In the genomic region with DNA sequence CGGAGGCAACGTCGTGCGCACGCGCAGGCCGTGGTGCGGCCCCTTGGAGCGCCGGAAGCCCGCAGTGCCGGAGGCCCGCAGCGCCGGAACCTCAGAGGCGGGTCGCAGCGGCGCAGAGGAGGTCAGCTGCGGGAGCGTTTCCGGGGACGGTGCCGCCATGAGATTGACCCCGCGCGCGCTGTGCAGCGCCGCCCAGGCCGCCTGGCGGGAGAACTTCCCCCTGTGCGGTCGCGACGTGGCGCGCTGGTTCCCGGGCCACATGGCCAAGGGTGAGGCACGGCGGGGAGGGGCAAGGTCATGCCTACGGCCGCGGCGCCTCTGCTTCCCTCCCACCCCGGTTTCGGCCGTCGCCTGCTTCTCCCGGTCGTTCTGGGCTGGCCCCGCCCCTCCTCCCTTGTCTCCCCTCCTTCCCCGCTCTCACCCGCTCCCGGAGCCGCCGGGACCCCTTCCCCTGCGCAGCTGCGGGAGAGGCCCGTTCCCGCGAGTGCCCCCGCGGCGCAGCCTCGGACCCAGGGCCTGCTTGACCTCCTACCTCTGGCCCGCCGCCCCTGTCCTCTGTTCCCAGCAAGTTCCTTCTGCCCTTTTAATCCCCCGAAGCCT, we compare ENCODE assay signal across 1 cellular context.
A peak's percentile ranks its signal among the peaks of the same experiment; 100 is the strongest.
TF ChIP-seq lines count a peak whose summit lies in the region.

A gene with protein sequence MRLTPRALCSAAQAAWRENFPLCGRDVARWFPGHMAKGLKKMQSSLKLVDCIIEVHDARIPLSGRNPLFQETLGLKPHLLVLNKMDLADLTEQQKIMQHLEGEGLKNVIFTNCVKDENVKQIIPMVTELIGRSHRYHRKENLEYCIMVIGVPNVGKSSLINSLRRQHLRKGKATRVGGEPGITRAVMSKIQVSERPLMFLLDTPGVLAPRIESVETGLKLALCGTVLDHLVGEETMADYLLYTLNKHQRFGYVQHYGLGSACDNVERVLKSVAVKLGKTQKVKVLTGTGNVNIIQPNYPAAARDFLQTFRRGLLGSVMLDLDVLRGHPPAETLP (plus strand): TSS at position 94 of the 600 bp plus-strand sequence. CDS start 64 bp downstream, at position 158.

TF ChIP-seq in K562, 482 proteins besides CTCF, POLR2A, EP300 and RAD21 (continued from another document):
- TF ChIP-seq ZNF3 (CRISPR knock-in tag; IDR thresholded peaks at IDR 0.05) (no peak), ERF (CRISPR knock-in tag; IDR thresholded peaks at IDR 0.05) (no peak), OTX1 (CRISPR knock-in tag; IDR thresholded peaks at IDR 0.05) (0 out of 2 replicates have a peak, but pooled peaks have one; percentile 53), FOXP1 (CRISPR knock-in tag; IDR thresholded peaks at IDR 0.05) (peak; percentile 79; the same call in 1 of the 2 replicates)
